In genomic region chr3:181712190-181712504, GRCh38 we compare ENCODE assay signal across 11 cellular contexts. TPM values are rescaled to one million over a fixed set of nuclear protein-coding genes. Genes with fewer than 3 reads are reported as not detected.
DNase-seq lines count a peak whose midpoint lies in the region; ATAC-seq and TF ChIP-seq lines count a peak whose summit lies in the region.
"Had no signal": no experiment of that assay in that cellular context is flagged by ENCODE, and none has a peak within 500 bp of the region (broad histone marks: within the 10 kb centered on the region; RNA-seq: fewer than 3 reads in every experiment).

No MANE protein-coding gene starts in this region.

- no peak for TF ChIP-seq CTCF in suprapubic skin (IDR thresholded peaks at IDR 0.05)

- TF ChIP-seq EP300 in suprapubic skin (IDR thresholded peaks at IDR 0.05) = no peak

- H3K36me3 Mint-ChIP-seq in T-helper 2 cell treated with Interferon-gamma antibody and Interleukin-4, amounts not matched to agents 5 μg/mL and 100 μg/mL, for 36 hours (ENCODE audit: low read depth) = peaks cover 2% of the 10 kb centered on the region

- peak overlapping the region; percentile 83 for H3K27ac ChIP-seq in angular gyrus (ENCODE audit: low read depth, low read length)
- H3K27ac ChIP-seq in suprapubic skin = no peak overlapping the region

- peaks cover 100% of the 10 kb centered on the region for H3K27me3 ChIP-seq in suprapubic skin

- no peaks in the 10 kb centered on the region for H3K9me3 ChIP-seq in suprapubic skin

- H3K4me3 ChIP-seq in suprapubic skin = peak overlapping the region; percentile 52

- no peaks in the 10 kb centered on the region for H3K9me3 Mint-ChIP-seq in T-helper 2 cell treated with Interferon-gamma antibody and Interleukin-4, amounts not matched to agents 5 μg/mL and 100 μg/mL, for 36 hours

- H3K36me3 ChIP-seq in suprapubic skin = no peaks in the 10 kb centered on the region

- no peak overlapping the region for H3K4me3 Mint-ChIP-seq in T-helper 2 cell treated with Interferon-gamma antibody and Interleukin-4, amounts not matched to agents 5 μg/mL and 100 μg/mL, for 36 hours

- peaks cover 69% of the 10 kb centered on the region for H3K27me3 Mint-ChIP-seq in T-helper 2 cell treated with Interferon-gamma antibody and Interleukin-4, amounts not matched to agents 5 μg/mL and 100 μg/mL, for 36 hours (ENCODE audit: low read depth)

- 1% methylated on average over 33 of the region's 41 CpGs for WGBS in suprapubic skin

- peaks cover 6% of the 10 kb centered on the region for H3K4me1 Mint-ChIP-seq in T-helper 2 cell treated with Interferon-gamma antibody and Interleukin-4, amounts not matched to agents 5 μg/mL and 100 μg/mL, for 36 hours (ENCODE audit: low read depth)

- TF ChIP-seq POLR2A in suprapubic skin (IDR thresholded peaks at IDR 0.05) = no peak

- peak; percentile 16 for ATAC-seq in left colon

- H3K27ac Mint-ChIP-seq in T-helper 2 cell treated with Interferon-gamma antibody and Interleukin-4, amounts not matched to agents 5 μg/mL and 100 μg/mL, for 36 hours = peak overlapping the region; percentile 52

- DNase-seq in T-helper 2 cell treated with Interferon-gamma antibody and Interleukin-4, amounts not matched to agents 5 μg/mL and 100 μg/mL, for 36 hours (ENCODE audit: low spot score) = no peak
- no peak for DNase-seq in T-helper 2 cell
- DNase-seq in left colon = no peak
- no peak for DNase-seq in suprapubic skin (ENCODE audit: low spot score in 2 of 2)
- DNase-seq in GM19238 (ENCODE audit: insufficient read length, low spot score) = no peak
- no peak for DNase-seq in activated CD4-positive, alpha-beta T cell treated with anti-CD3 and anti-CD28 coated beads for 48 hours
- no peak for DNase-seq in NCI-H226
- DNase-seq: stimulated activated CD4-positive, alpha-beta T cell treated with anti-CD3 and anti-CD28 coated beads, Interleukin-1b, Interleukin-23, amount 100 ng/mL, for 48 hours had no signal

- intact Hi-C loops in left colon (cut with DNase I, micrococcal nuclease) = loop anchor here in 1 of 2 donors (5.0 kb wide), 1 partner anchor 545 kb away; no protein-coding TSS in a partner anchor

- H3K4me1 ChIP-seq in suprapubic skin = peaks cover 40% of the 10 kb centered on the region

RNA-seq across cellular contexts. Expression of gene SOX2, which starts 0.4 kb away (rescaled TPM):
- total RNA-seq in left colon (under 1 TPM; 0.21 to 0.42 TPM), suprapubic skin (1 to 10 TPM in 1 of 4 donors, under 1 TPM in 3; 0.21 to 1.5 (median 0.63) TPM)
- total RNA-seq: fibroblast of villous mesenchyme, NCI-H460 had no signal
